In the genomic region with DNA sequence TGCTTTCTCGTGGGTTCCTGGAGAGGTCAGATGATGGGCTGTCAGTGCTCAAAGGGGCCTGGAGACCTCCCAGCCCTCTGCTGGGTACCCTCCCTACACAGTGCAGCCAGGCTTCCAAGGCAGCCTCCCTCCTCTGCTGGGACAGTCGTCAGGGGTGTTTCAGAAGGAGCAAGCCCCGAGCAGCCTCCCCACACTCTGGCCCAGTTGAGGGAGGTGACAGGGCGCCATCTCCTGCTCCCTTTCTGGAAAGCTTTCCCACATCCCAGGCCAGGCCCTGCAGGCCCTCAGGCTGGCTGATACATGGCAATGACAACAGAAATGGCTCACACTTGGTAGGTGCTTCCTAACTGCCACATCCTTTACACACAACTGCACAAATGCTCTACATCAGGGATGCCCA, we compare ENCODE assay signal across 13 cellular contexts. TPM values are rescaled to one million over a fixed set of nuclear protein-coding genes. Genes with fewer than 3 reads are reported as not detected.
A peak's percentile ranks its signal among the peaks of the same experiment; 100 is the strongest.
DNase-seq lines count a peak whose midpoint lies in the region; ATAC-seq, FAIRE-seq and TF ChIP-seq lines count a peak whose summit lies in the region.
"Had no signal": no experiment of that assay in that cellular context is flagged by ENCODE, and none has a peak within 500 bp of the region (broad histone marks: within the 10 kb centered on the region; RNA-seq: fewer than 3 reads in every experiment).

No MANE protein-coding gene starts in this region.

- no peak overlapping the region for H2BK5ac ChIP-seq in H1 (ENCODE audit: low read depth, low read length)

- CTCF ChIA-PET in H1 (lab: Charles Lee; ENCODE audit: partially characterized antibody) = interaction anchor here (0.6 to 4.1 kb wide), 42 partner anchors 9 to 440 kb away, joined by 3 to 37 read pairs (median 4); no protein-coding TSS in a partner anchor
- CTCF ChIA-PET in OCI-LY7 (lab: Charles Lee; ENCODE audit: unreplicated experiment) = no interaction called here

- H2BK12ac ChIP-seq in H1 (ENCODE audit: low read depth, low read length) = no peak overlapping the region

- H3K4me1 ChIP-seq in H1 (replicated peaks in 1 of 4; ENCODE audit: control insufficient read depth in 3 of 4, insufficient read depth in 4 of 4, low read length in 3 of 4) = peaks cover 1 to 8% (median 4%) of the 10 kb centered on the region in 4 experiments; a peak in 4 of 7 replicates
- H3K4me1 ChIP-seq in mucosa of rectum (ENCODE audit: control insufficient read depth in 2 of 2, insufficient read depth in 2 of 2, low read length in 2 of 2) = peaks cover 25 to 44% of the 10 kb centered on the region in 2 donors
- H3K4me1 ChIP-seq in OCI-LY7 (ENCODE audit: insufficient read depth, low read length, poor library complexity, severe bottlenecking) = no peaks in the 10 kb centered on the region

- no peak overlapping the region for H4K5ac ChIP-seq in H1 (ENCODE audit: insufficient read length, low read depth, low read length)

- no peak for ATAC-seq in HG02588 (IDR thresholded peaks at IDR 0.05; ENCODE audit: unreplicated experiment)
- no peak for ATAC-seq in GM18520 (IDR thresholded peaks at IDR 0.05; ENCODE audit: unreplicated experiment)
- ATAC-seq: naive thymus-derived CD4-positive, alpha-beta T cell had no signal

- no peak overlapping the region for H4K8ac ChIP-seq in H1 (ENCODE audit: extremely low read depth, insufficient read depth, low read length)

- peak; percentile 84 to 90 for TF ChIP-seq RAD21 in H1 (IDR thresholded peaks at IDR 0.05 in 1 of 2, conservative IDR thresholded peaks at IDR 0.05 in 1 of 2; ENCODE audit: low read depth in 2 of 2, low read length in 2 of 2)

- H4K91ac ChIP-seq in H1 (replicated peaks; ENCODE audit: insufficient read length, low read length) = no peak overlapping the region

- 74% methylated on average over 4 of the region's 4 CpGs; no CpG with 5 or more reads in 1 of the 2 experiments for WGBS in H1 (ENCODE audit: extremely low coverage in 1 of 2, insufficient coverage in 1 of 2, insufficient read length in 1 of 2, insufficient replicate concordance in 2 of 2, low coverage in 1 of 2, low lambda C conversion rate in 2 of 2, missing lambda C conversion rate in 1 of 2), 2 experiments

- no peaks in the 10 kb centered on the region for H3K9me3 ChIP-seq in H1 (ENCODE audit: insufficient read depth in 2 of 2, low read depth in 1 of 2, low read length in 1 of 2)
- H3K9me3 ChIP-seq in mucosa of rectum (ENCODE audit: control insufficient read depth in 2 of 2, low read length in 2 of 2) = no peaks in the 10 kb centered on the region
- no peaks in the 10 kb centered on the region for H3K9me3 ChIP-seq in OCI-LY7 (ENCODE audit: low read length)
- H3K9me3 ChIP-seq: adrenal gland had no signal

- H3K23ac ChIP-seq in H1 (ENCODE audit: insufficient read length) = no peak overlapping the region

- no peaks in the 10 kb centered on the region for H3K27me3 ChIP-seq in H1 (replicated peaks in 1 of 4; ENCODE audit: control insufficient read depth in 3 of 4, extremely low read depth in 1 of 4, insufficient read depth in 3 of 4, low read length in 3 of 4)
- H3K27me3 ChIP-seq in mucosa of rectum (ENCODE audit: control insufficient read depth in 2 of 2, insufficient read depth in 2 of 2, low read length in 2 of 2) = no peaks in the 10 kb centered on the region
- H3K27me3 ChIP-seq: adrenal gland had no signal

- H3K79me1 ChIP-seq in H1 (ENCODE audit: low read depth, low read length) = no peaks in the 10 kb centered on the region

- H3K14ac ChIP-seq in H1 (ENCODE audit: insufficient read length) = no peak overlapping the region

- H3K36me3 ChIP-seq in H1 (ENCODE audit: control insufficient read depth in 2 of 4, insufficient read depth in 4 of 4, low read length in 3 of 4) = no peaks in the 10 kb centered on the region
- no peaks in the 10 kb centered on the region for H3K36me3 ChIP-seq in mucosa of rectum (ENCODE audit: control insufficient read depth in 2 of 2, insufficient read depth in 2 of 2, low read length in 2 of 2)
- no peaks in the 10 kb centered on the region for H3K36me3 ChIP-seq in OCI-LY7 (ENCODE audit: insufficient read depth, low read length)
- H3K36me3 ChIP-seq: adrenal gland had no signal

- no peaks in the 10 kb centered on the region for H3K9me2 ChIP-seq in OCI-LY7 (ENCODE audit: insufficient read depth, low read length)

- H3K23me2 ChIP-seq in H1 (ENCODE audit: low read depth, low read length) = no peaks in the 10 kb centered on the region

- H2AK5ac ChIP-seq in H1 (ENCODE audit: low read depth, low read length) = no peak overlapping the region

- no peaks in the 10 kb centered on the region for H4K20me1 ChIP-seq in H1 (replicated peaks in 1 of 2; ENCODE audit: control insufficient read depth in 1 of 2, insufficient read depth in 2 of 2, low read length in 2 of 2)
- H4K20me1 ChIP-seq in OCI-LY7 (ENCODE audit: insufficient read depth, low read length) = no peaks in the 10 kb centered on the region

- H3K79me2 ChIP-seq in H1 (ENCODE audit: control insufficient read depth in 1 of 2, insufficient read depth in 2 of 2, low read length in 2 of 2) (no peaks in the 10 kb centered on the region; a peak in 1 of 4 replicates), OCI-LY7 (ENCODE audit: insufficient read depth, low read depth, low read length) (no peaks in the 10 kb centered on the region)

- H3K18ac ChIP-seq in H1 (ENCODE audit: extremely low read depth, low read length) = no peak overlapping the region

- H3K4ac ChIP-seq in H1 (replicated peaks; ENCODE audit: insufficient read length, low read depth, low read length) = no peak overlapping the region

- FAIRE-seq in HTR-8/SVneo (lab: Jason Lieb, UNC) (peak; percentile 63), H1 (lab: Jason Lieb, UNC) (no peak)

- no peak overlapping the region for H2BK20ac ChIP-seq in H1 (ENCODE audit: low read length)

- no TSS peak for BruUV-seq in OCI-LY7 (replicated peaks; lab: Mats Ljungman, UMichigan)

- H3K4me3 ChIP-seq in H1 (ENCODE audit: extremely low read depth in 1 of 4, insufficient read depth in 2 of 4, low read depth in 3 of 4, low read length in 4 of 4) (no peak overlapping the region), mucosa of rectum (ENCODE audit: low read length in 2 of 2) (no peak overlapping the region), OCI-LY7 (ENCODE audit: low read depth, low read length, poor library complexity, severe bottlenecking) (no peak overlapping the region)
- H3K4me3 ChIP-seq: adrenal gland had no signal

- no peak for TF ChIP-seq EP300 in H1 (IDR thresholded peaks at IDR 0.05; ENCODE audit: borderline replicate concordance in 1 of 2, low read depth in 2 of 2, low read length in 2 of 2)

- H2AFZ ChIP-seq in H1 (ENCODE audit: low read length) = no peak overlapping the region
- no peak overlapping the region for H2AFZ ChIP-seq in OCI-LY7 (ENCODE audit: low read length)

- intact Hi-C loops in OCI-LY7 (cut with micrococcal nuclease; ENCODE audit: unreplicated experiment) = no loop called here

- TF ChIP-seq CTCF in H1 (IDR thresholded peaks at IDR 0.05; ENCODE audit: control extremely low read depth in 1 of 3, insufficient read depth in 1 of 3, low read depth in 1 of 3, low read length in 3 of 3) (peak; percentile 49 to 61 (median 54)), OCI-LY7 (conservative IDR thresholded peaks at IDR 0.05; ENCODE audit: low read length) (no peak)

- DNase-seq in COLO668 (lab: John Stamatoyannopoulos, UW; ENCODE audit: unreplicated experiment) (peak; percentile 32), HTR-8/SVneo (ENCODE audit: insufficient read length, low spot score) (peak; percentile 35), H1 (ENCODE audit: low read depth in 1 of 2, low spot score in 2 of 2) (peak in 1 of 2 experiments; percentile 55), NCI-H510A treated with DMSO at 0.1 percent for 48 hours (lab: John Stamatoyannopoulos, UW) (no peak), OCI-LY7 (ENCODE audit: low spot score) (no peak)
- DNase-seq: adrenal gland; naive thymus-derived CD4-positive, alpha-beta T cell; NCI-H345; SIG-M5 had no signal

- H3K27ac ChIP-seq in H1 (ENCODE audit: low read depth, low read length) (no peak overlapping the region), mucosa of rectum (ENCODE audit: low read depth in 2 of 2, low read length in 2 of 2) (peak overlapping the region; percentile 25 to 35), OCI-LY7 (ENCODE audit: low read depth, low read length, poor library complexity, severe bottlenecking) (no peak overlapping the region)
- H3K27ac ChIP-seq: adrenal gland, VCaP had no signal

- no peak overlapping the region for H3K56ac ChIP-seq in H1 (replicated peaks; ENCODE audit: insufficient read length, low read depth, low read length)

- TF ChIP-seq POLR2A in H1 (IDR thresholded peaks at IDR 0.05; ENCODE audit: control extremely low read depth in 1 of 2, low read depth in 2 of 2, low read length in 2 of 2) = no peak

- no peak overlapping the region for H2BK120ac ChIP-seq in H1 (replicated peaks; ENCODE audit: low read depth, low read length)

- POLR2A ChIA-PET in H1 (lab: Charles Lee; ENCODE audit: partially characterized antibody) (interaction anchor here (1.1 kb wide), 1 partner anchor 40 kb away, joined by 3 read pairs; no protein-coding TSS in a partner anchor), OCI-LY7 (lab: Charles Lee) (interaction anchor here (0.6 kb wide), 1 partner anchor 383 kb away, joined by 3 read pairs; no protein-coding TSS in a partner anchor)

- H3K4me2 ChIP-seq in H1 (ENCODE audit: insufficient read depth in 1 of 2, low read depth in 2 of 2, low read length in 2 of 2) = no peak overlapping the region
- no peak overlapping the region for H3K4me2 ChIP-seq in OCI-LY7 (ENCODE audit: low read length)

- H3K9ac ChIP-seq in H1 (replicated peaks in 1 of 4; ENCODE audit: extremely low read depth in 1 of 4, low read depth in 3 of 4, low read length in 3 of 4) (no peak overlapping the region), mucosa of rectum (ENCODE audit: low read depth in 1 of 2, low read length in 2 of 2) (no peak overlapping the region)

- no peak overlapping the region for H2BK15ac ChIP-seq in H1 (ENCODE audit: low read length)

TF ChIP-seq in H1, 55 proteins besides CTCF, POLR2A, EP300 and RAD21 (continues in another document):
- TF ChIP-seq BCL11A (IDR thresholded peaks at IDR 0.05; ENCODE audit: low read depth in 2 of 2, low read length in 2 of 2) (no peak), KDM1A (IDR thresholded peaks at IDR 0.05; ENCODE audit: borderline replicate concordance, low read length) (no peak), MAFK (IDR thresholded peaks at IDR 0.05; ENCODE audit: low read depth, low read length) (no peak), CREB1 (IDR thresholded peaks at IDR 0.05) (no peak), CEBPB (IDR thresholded peaks at IDR 0.05; ENCODE audit: low read depth, low read length) (no peak)

RNA-seq across cellular contexts. Expression of gene KCNMA1, which starts 32.1 kb away (rescaled TPM):
- 9.5 and 11.1 TPM in 2 replicates for total RNA-seq in H1 (2021; fragmentation: NEBNext Ultra II Directional; extraction: Animal tissue kit (Norgen Biotek cat#: 25700))
- polyA plus RNA-seq in H1 (2011; rRNA removed) = 10.2 and 11.3 TPM in 2 replicates
- polyA plus RNA-seq in H1 (2011; cell fraction: cytosol; rRNA removed) = 6.9 TPM
- polyA plus RNA-seq in H1 (2011; cell fraction: nucleus; rRNA removed) = 27.2 TPM
- polyA plus RNA-seq in H1 (2012, experiment 1 of 2) = 7.2 to 8.6 TPM (median 8.2 TPM) in 4 replicates
- 3.5 TPM for polyA plus RNA-seq in H1 (2012, experiment 2 of 2)
- 5.2 TPM for polyA plus RNA-seq in H1 (2013, experiment 1 of 2)
- polyA plus RNA-seq in H1 (2013, experiment 2 of 2) = 6.0 TPM
- 36.9 and 38.3 TPM in 2 replicates for polyA minus RNA-seq in H1 (2011; rRNA and poly(A)+ RNA removed)
- 7.7 TPM for polyA minus RNA-seq in H1 (2011; cell fraction: cytosol; rRNA and poly(A)+ RNA removed)
- polyA minus RNA-seq in H1 (2011; cell fraction: nucleus; rRNA and poly(A)+ RNA removed) = 70.8 TPM
- not detected in 2 replicates for total RNA-seq in OCI-LY7 (2014; rRNA removed; shearing (Covaris generic))
- total RNA-seq in OCI-LY7 (2022) = not detected in 2 replicates
- polyA plus RNA-seq: naive thymus-derived CD4-positive, alpha-beta T cell had no signal

Comparison
In these comparisons a context has a peak if more than half of its experiments do, and no peak if none do; other contexts are left out.
1. DNase-seq: peak in COLO668 (single experiment) and HTR-8/SVneo (single experiment); none in NCI-H510A treated with DMSO at 0.1 percent for 48 hours (single experiment) and OCI-LY7 (single experiment).
2. H3K27ac ChIP-seq: peak in mucosa of rectum (2 of 2); none in H1 (single experiment) and OCI-LY7 (single experiment).
3. RNA of gene KCNMA1, which starts 32.1 kb away (total RNA-seq): 9.5 to 11.1 TPM in H1; not detected in OCI-LY7; every median in the first group is over 10 times any median in the second.